In the genomic region with DNA sequence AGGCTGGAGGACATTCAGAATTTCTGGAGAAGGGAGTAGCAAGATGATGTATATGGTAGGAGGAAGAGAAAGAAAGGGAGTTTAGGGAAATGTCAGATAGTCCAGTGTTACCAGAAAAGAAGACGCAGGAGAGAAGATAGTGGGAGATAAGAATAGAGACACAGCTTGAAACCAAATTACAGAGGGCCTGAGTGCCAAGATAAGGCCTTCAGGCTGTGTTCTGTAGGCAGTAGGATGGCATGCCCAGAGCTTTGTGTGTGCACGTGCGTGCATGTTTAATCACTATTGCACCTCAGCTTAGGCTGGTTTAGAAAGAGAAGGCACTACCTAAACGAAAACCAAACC, we compare ENCODE assay signal across 21 cellular contexts. TPM values are rescaled to one million over a fixed set of nuclear protein-coding genes. Genes with fewer than 3 reads are reported as not detected.
"Had no signal": no experiment of that assay in that cellular context is flagged by ENCODE, and none has a peak within 500 bp of the region (broad histone marks: within the 10 kb centered on the region; RNA-seq: fewer than 3 reads in every experiment).

No MANE protein-coding gene starts in this region.

- H3K4me1 ChIP-seq: ascending aorta, breast epithelium, gastroesophageal sphincter had no signal

- H3K9me3 ChIP-seq: ascending aorta, breast epithelium, gastroesophageal sphincter, heart right ventricle, stomach, upper lobe of right lung had no signal

- H3K4me3 ChIP-seq: ascending aorta, breast epithelium, gastroesophageal sphincter, heart right ventricle, lung, stomach, upper lobe of right lung had no signal

- DNase-seq: activated CD4-positive, alpha-beta T cell treated with anti-CD3 and anti-CD28 coated beads, Interleukin-2, amount 10 ng/mL, durations not matched to agents 7 days and 5 days; activated CD8-positive, alpha-beta memory T cell treated with anti-CD3 and anti-CD28 coated beads, Interleukin-2, amount 50 U/mL, for 4 hours; activated CD8-positive, alpha-beta T cell treated with anti-CD3 and anti-CD28 coated beads, Interleukin-2, amount 10 ng/mL, durations not matched to agents 7 days and 5 days; activated effector memory CD4-positive, alpha-beta T cell treated with anti-CD3 and anti-CD28 coated beads, Interleukin-2, amount 50 U/mL, for 16 hours; activated naive CD4-positive, alpha-beta T cell treated with anti-CD3 and anti-CD28 coated beads, Interleukin-2, amount 50 U/mL, for 16 hours; activated T-cell treated with anti-CD3 and anti-CD28 coated beads, Interleukin-2, amount 50 U/mL, for 72 hours; cerebellar nuclear complex; cortex of kidney; heart right ventricle; left colon; occipital lobe; stimulated activated CD4-positive, alpha-beta T cell treated with anti-CD3 and anti-CD28 coated beads, Interleukin-15, amount 100 ng/mL, for 24 hours; stimulated activated CD4-positive, alpha-beta T cell treated with anti-CD3 and anti-CD28 coated beads, Interleukin-2, amount 100 ng/mL, for 48 hours; stomach; SW 1271; upper lobe of right lung had no signal

- H3K27ac ChIP-seq: ascending aorta, gastroesophageal sphincter, upper lobe of right lung had no signal

- ATAC-seq: activated CD8-positive, alpha-beta T cell treated with anti-CD3 and anti-CD28 coated beads, Interleukin-2, amount 10 ng/mL, durations not matched to agents 7 days and 5 days; activated T-cell treated with anti-CD3 and anti-CD28 coated beads, Interleukin-2, amount 50 U/mL, for 72 hours; esophagus mucosa; gastroesophageal sphincter; upper lobe of right lung had no signal

- H3K36me3 ChIP-seq: breast epithelium had no signal

- H3K27me3 ChIP-seq: ascending aorta, breast epithelium, gastroesophageal sphincter, heart right ventricle, stomach, upper lobe of right lung had no signal

RNA-seq across cellular contexts. Expression of a gene that starts 36.0 kb away (rescaled TPM):
- total RNA-seq: activated CD4-positive, alpha-beta T cell treated with anti-CD3 and anti-CD28 coated beads, Interleukin-2, amount 10 ng/mL, durations not matched to agents 7 days and 5 days; activated CD8-positive, alpha-beta T cell treated with anti-CD3 and anti-CD28 coated beads, Interleukin-2, amount 10 ng/mL, durations not matched to agents 7 days and 5 days; ascending aorta; heart right ventricle had no signal
